ENCODE assay signal across 8 cellular contexts in genomic region chr14:61475316-61475715, GRCh38.
DNase-seq lines count a peak whose midpoint lies in the region; ATAC-seq and TF ChIP-seq lines count a peak whose summit lies in the region.

No MANE protein-coding gene starts in this region.

- H2BK120ac ChIP-seq in IMR-90 (ENCODE audit: low read depth, low read length) = peak overlapping the region; percentile 1; the same call in 1 of the 2 replicates

- TF ChIP-seq POLR2A in IMR-90 (IDR thresholded peaks at IDR 0.05; ENCODE audit: low read depth, low read length) = no peak

- H3K27me3 ChIP-seq in IMR-90 (ENCODE audit: control insufficient read depth, insufficient read depth, low read length) (no peaks in the 10 kb centered on the region), muscle layer of duodenum (ENCODE audit: low read depth, low read length) (no peaks in the 10 kb centered on the region)

- H2AK9ac ChIP-seq in IMR-90 (replicated peaks; ENCODE audit: low read depth, low read length, poor library complexity) = no peak overlapping the region

- no peak overlapping the region for H3K9ac ChIP-seq in IMR-90 (ENCODE audit: low read depth, low read length)

- H3K79me2 ChIP-seq in OCI-LY7 (ENCODE audit: insufficient read depth, low read depth, low read length) = peaks cover 4% of the 10 kb centered on the region; the same call in 1 of the 2 replicates

- CTCF ChIA-PET in IMR-90 (lab: Yijun Ruan, JAX) = interaction anchor here (0.7 to 1.8 kb wide), 13 partner anchors 8 to 362 kb away, joined by 3 to 6 read pairs (median 3); no protein-coding TSS in a partner anchor
- CTCF ChIA-PET in OCI-LY7 (lab: Charles Lee; ENCODE audit: unreplicated experiment) = interaction anchor here (1.0 kb wide), 2 partner anchors 19 to 282 kb away, joined by 3 read pairs; no protein-coding TSS in a partner anchor

- H4K20me1 ChIP-seq in IMR-90 (ENCODE audit: insufficient read depth, low read length) (no peaks in the 10 kb centered on the region), OCI-LY7 (ENCODE audit: insufficient read depth, low read length) (no peaks in the 10 kb centered on the region)

- H3K56ac ChIP-seq in IMR-90 (ENCODE audit: extremely low read depth, insufficient read depth, low read length) = no peak overlapping the region

- dilution Hi-C loops in IMR-90 (cut with HindIII; ENCODE audit: low sequenced_read_pairs, unreplicated experiment) = no loop called here

- no peak overlapping the region; the same call in 1 of the 2 replicates for H2BK20ac ChIP-seq in IMR-90 (ENCODE audit: low read depth, low read length)

- no peaks in the 10 kb centered on the region for H3K9me3 ChIP-seq in IMR-90 (ENCODE audit: control insufficient read depth, insufficient read depth, low read length)
- H3K9me3 ChIP-seq in OCI-LY7 (ENCODE audit: low read length) = no peaks in the 10 kb centered on the region
- H3K9me3 ChIP-seq in muscle layer of duodenum (ENCODE audit: control insufficient read depth in 1 of 2, low read length in 2 of 2) = no peaks in the 10 kb centered on the region

- no peak overlapping the region for H2AFZ ChIP-seq in IMR-90 (replicated peaks; ENCODE audit: low read length, poor library complexity)
- H2AFZ ChIP-seq in OCI-LY7 (ENCODE audit: low read length) = peak overlapping the region; percentile 49; the same call in 1 of the 2 replicates

- TF ChIP-seq CTCF in IMR-90 (conservative IDR thresholded peaks at IDR 0.05; ENCODE audit: low read depth, low read length) = peak; percentile 67
- TF ChIP-seq CTCF in OCI-LY7 (conservative IDR thresholded peaks at IDR 0.05; ENCODE audit: low read length) = peak; percentile 99

- no peak overlapping the region for H3K4me2 ChIP-seq in IMR-90 (ENCODE audit: low read depth, low read length)
- H3K4me2 ChIP-seq in OCI-LY7 (ENCODE audit: low read length) = peak overlapping the region; percentile 62

- H3K4me3 ChIP-seq in IMR-90 (ENCODE audit: insufficient read depth, low read depth, low read length) = no peak overlapping the region
- no peak overlapping the region for H3K4me3 ChIP-seq in OCI-LY7 (ENCODE audit: low read depth, low read length, poor library complexity, severe bottlenecking)
- no peak overlapping the region for H3K4me3 ChIP-seq in muscle layer of duodenum (ENCODE audit: low read depth in 1 of 2, low read length in 2 of 2)

- H3K4me1 ChIP-seq in IMR-90 (ENCODE audit: control insufficient read depth, insufficient read depth, low read length) (peaks cover 45% of the 10 kb centered on the region), OCI-LY7 (ENCODE audit: insufficient read depth, low read length, poor library complexity, severe bottlenecking) (peaks cover 100% of the 10 kb centered on the region), muscle layer of duodenum (ENCODE audit: control insufficient read depth in 1 of 2, insufficient read depth in 2 of 2, low read length in 2 of 2) (peaks cover under 1 to 37% of the 10 kb centered on the region in 2 donors)

- POLR2A ChIA-PET in IMR-90 (lab: Charles Lee; ENCODE audit: unreplicated experiment) = no interaction called here
- POLR2A ChIA-PET in OCI-LY7 (lab: Charles Lee) = interaction anchor here (0.8 to 15.1 kb wide), 17 partner anchors 12 to 292 kb away, joined by 3 to 333 read pairs (median 4); partner anchors contain the start of gene SNAPC1

- peak; percentile 64 for TF ChIP-seq RAD21 in IMR-90 (IDR thresholded peaks at IDR 0.05; ENCODE audit: low read length)

- ATAC-seq in IMR-90 (ENCODE audit: low read depth) = no peak
- no peak for ATAC-seq in GM18520 (IDR thresholded peaks at IDR 0.05; ENCODE audit: unreplicated experiment)
- no peak for ATAC-seq in HG03442 (IDR thresholded peaks at IDR 0.05; ENCODE audit: unreplicated experiment)

- H3K36me3 ChIP-seq in IMR-90 (ENCODE audit: control insufficient read depth, insufficient read depth, low read length) (no peaks in the 10 kb centered on the region), OCI-LY7 (ENCODE audit: insufficient read depth, low read length) (no peaks in the 10 kb centered on the region), muscle layer of duodenum (ENCODE audit: control insufficient read depth in 1 of 2, insufficient read depth in 2 of 2, low read length in 2 of 2) (peaks cover 0 to 4% of the 10 kb centered on the region in 2 donors)

- peak overlapping the region in 1 of 2 experiments; percentile 10; a peak in 1 of 4 replicates for H4K8ac ChIP-seq in IMR-90 (ENCODE audit: low read depth in 2 of 2, low read length in 2 of 2)

- H4K5ac ChIP-seq in IMR-90 (ENCODE audit: low read depth, low read length) = no peak overlapping the region

- no peak overlapping the region for H3K4ac ChIP-seq in IMR-90 (ENCODE audit: low read depth, low read length)

- H3K14ac ChIP-seq in IMR-90 (replicated peaks; ENCODE audit: low read depth, low read length) = no peak overlapping the region

- BruUV-seq in IMR-90 (replicated peaks; lab: Mats Ljungman, UMichigan) (no TSS peak), OCI-LY7 (replicated peaks; lab: Mats Ljungman, UMichigan) (no TSS peak)

- H3K27ac ChIP-seq in IMR-90 (ENCODE audit: insufficient read depth, low read length) (no peak overlapping the region; the same call in 1 of the 2 replicates), OCI-LY7 (ENCODE audit: low read depth, low read length, poor library complexity, severe bottlenecking) (peak overlapping the region; percentile 92), muscle layer of duodenum (ENCODE audit: low read length) (peak overlapping the region; percentile 93)

- intact Hi-C loops in IMR-90 (cut with micrococcal nuclease) = loop anchor here (1.0 to 5.0 kb wide), 2 partner anchors 52 to 223 kb away; no protein-coding TSS in a partner anchor
- intact Hi-C loops in OCI-LY7 (cut with micrococcal nuclease; ENCODE audit: unreplicated experiment) = loop anchor here (1.0 to 5.0 kb wide), 4 partner anchors 220 to 607 kb away; partner anchors contain the start of gene HIF1A

- peaks cover 2 to 47% of the 10 kb centered on the region in 2 experiments; a peak in 3 of 4 replicates for H3K79me1 ChIP-seq in IMR-90 (ENCODE audit: low read depth in 1 of 2, low read length in 2 of 2)

- DNase-seq in DMS53 treated with DMSO at 0.1 percent for 48 hours (lab: John Stamatoyannopoulos, UW; ENCODE audit: unreplicated experiment) = peak; percentile 45
- peak; percentile 84 for DNase-seq in IMR-90
- peak; percentile 91 for DNase-seq in OCI-LY7 (ENCODE audit: low spot score)
- peak; percentile 71 for DNase-seq in cerebellar cortex (ENCODE audit: low spot score)
- no peak for DNase-seq in activated CD4-positive, CD25-positive, alpha-beta regulatory T cell (lab: John Stamatoyannopoulos, UW)

- H3K9me1 ChIP-seq in IMR-90 (ENCODE audit: insufficient read depth, low read length) = peaks cover 40% of the 10 kb centered on the region

- peak overlapping the region; percentile 99 for H2BK5ac ChIP-seq in IMR-90 (ENCODE audit: low read depth, low read length, poor library complexity, severe bottlenecking)

- H3K23ac ChIP-seq in IMR-90 (ENCODE audit: low read depth, low read length) = no peak overlapping the region

- in situ Hi-C loops in IMR-90 (cut with MboI; ENCODE audit: low sequenced_read_pairs) = no loop called here

- no CpG with 5 or more reads among the region's 4 CpGs for WGBS in IMR-90 (ENCODE audit: extremely low coverage in 2 of 2, insufficient read length in 1 of 2), 2 experiments

- H2BK15ac ChIP-seq in IMR-90 (ENCODE audit: low read depth, low read length) = no peak overlapping the region; the same call in 2 of the 3 replicates

- H3K9me2 ChIP-seq in OCI-LY7 (ENCODE audit: insufficient read depth, low read length) = no peaks in the 10 kb centered on the region

- H3K18ac ChIP-seq in IMR-90 (ENCODE audit: low read depth, low read length) = no peak overlapping the region; the same call in 1 of the 2 replicates

- no peak overlapping the region for H2AK5ac ChIP-seq in IMR-90 (ENCODE audit: low read depth, low read length)

- H4K91ac ChIP-seq in IMR-90 (ENCODE audit: insufficient read depth, low read depth, low read length) = no peak overlapping the region

TF ChIP-seq in IMR-90, 13 proteins besides CTCF, POLR2A, EP300 and RAD21:
- TF ChIP-seq FOS (IDR thresholded peaks at IDR 0.05; ENCODE audit: low read depth, low read length) = no peak
- TF ChIP-seq BHLHE40 (IDR thresholded peaks at IDR 0.05; ENCODE audit: low read depth, low read length) = no peak
- peak; percentile 63; the same call in 1 of the 2 replicates for TF ChIP-seq CEBPB (IDR thresholded peaks at IDR 0.05; ENCODE audit: low read depth, low read length)
- TF ChIP-seq, protein P1, sequence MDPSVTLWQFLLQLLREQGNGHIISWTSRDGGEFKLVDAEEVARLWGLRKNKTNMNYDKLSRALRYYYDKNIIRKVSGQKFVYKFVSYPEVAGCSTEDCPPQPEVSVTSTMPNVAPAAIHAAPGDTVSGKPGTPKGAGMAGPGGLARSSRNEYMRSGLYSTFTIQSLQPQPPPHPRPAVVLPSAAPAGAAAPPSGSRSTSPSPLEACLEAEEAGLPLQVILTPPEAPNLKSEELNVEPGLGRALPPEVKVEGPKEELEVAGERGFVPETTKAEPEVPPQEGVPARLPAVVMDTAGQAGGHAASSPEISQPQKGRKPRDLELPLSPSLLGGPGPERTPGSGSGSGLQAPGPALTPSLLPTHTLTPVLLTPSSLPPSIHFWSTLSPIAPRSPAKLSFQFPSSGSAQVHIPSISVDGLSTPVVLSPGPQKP (IDR thresholded peaks at IDR 0.05; ENCODE audit: borderline replicate concordance, low read depth, low read length) = no peak
- peak; percentile 50 for TF ChIP-seq SMC3 (IDR thresholded peaks at IDR 0.05; ENCODE audit: low read depth, low read length)
- TF ChIP-seq, protein P2, sequence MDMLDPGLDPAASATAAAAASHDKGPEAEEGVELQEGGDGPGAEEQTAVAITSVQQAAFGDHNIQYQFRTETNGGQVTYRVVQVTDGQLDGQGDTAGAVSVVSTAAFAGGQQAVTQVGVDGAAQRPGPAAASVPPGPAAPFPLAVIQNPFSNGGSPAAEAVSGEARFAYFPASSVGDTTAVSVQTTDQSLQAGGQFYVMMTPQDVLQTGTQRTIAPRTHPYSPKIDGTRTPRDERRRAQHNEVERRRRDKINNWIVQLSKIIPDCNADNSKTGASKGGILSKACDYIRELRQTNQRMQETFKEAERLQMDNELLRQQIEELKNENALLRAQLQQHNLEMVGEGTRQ (IDR thresholded peaks at IDR 0.05; ENCODE audit: low read depth, low read length) = no peak

Comparison
In these comparisons a context has a peak if more than half of its experiments do, and no peak if none do; other contexts are left out.
1. DNase-seq: peak in DMS53 treated with DMSO at 0.1 percent for 48 hours (single experiment), IMR-90 (single experiment), OCI-LY7 (single experiment) and cerebellar cortex (single experiment); none in activated CD4-positive, CD25-positive, alpha-beta regulatory T cell (0 of 4).